In the genomic region with DNA sequence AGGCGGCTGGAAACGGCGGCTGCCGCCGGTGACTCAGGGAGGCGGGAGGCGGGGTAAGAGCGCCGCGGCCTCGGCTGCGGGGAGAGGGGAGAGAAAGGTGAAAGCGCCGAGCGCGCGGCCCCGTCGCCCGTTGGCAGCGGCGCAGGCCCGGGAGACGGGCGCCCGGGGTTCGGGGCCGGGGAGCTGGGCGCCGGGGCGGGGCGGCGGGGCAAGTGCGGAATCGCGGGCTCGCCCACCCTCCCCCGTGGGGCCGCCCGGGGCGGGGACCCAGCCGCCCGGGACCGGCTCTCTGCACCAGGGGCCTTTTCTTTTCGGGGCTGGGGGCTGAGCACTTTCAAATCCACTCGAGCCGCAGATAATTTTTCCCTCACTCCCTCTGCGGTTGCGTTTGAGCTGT, we compare ENCODE assay signal across 8 cellular contexts. TPM values are rescaled to one million over a fixed set of nuclear protein-coding genes. Genes with fewer than 3 reads are reported as not detected.
A peak's percentile ranks its signal among the peaks of the same experiment; 100 is the strongest.
DNase-seq lines count a peak whose midpoint lies in the region; FAIRE-seq and TF ChIP-seq lines count a peak whose summit lies in the region.

No MANE protein-coding gene starts in this region.

- H3K4me3 Mint-ChIP-seq in Calu3 (ENCODE audit: low read depth, unreplicated experiment): peak overlapping the region; percentile 79
- peak overlapping the region; percentile 96 for H3K4me3 Mint-ChIP-seq in activated T-helper 1 cell treated with anti-CD3 and anti-CD28 coated beads, Interleukin-12 subunit alpha, Interleukin-12 subunit beta, Interleukin-2, Interleukin-4 antibody, amounts not matched to agents 30 ng/mL and 10 ng/mL and 1 ng/mL, durations not matched to agents 14 hours and 24 hours and 36 hours

- POLR2A ChIA-PET in HEK293 (lab: Yijun Ruan, JAX): interaction anchor here (0.6 to 2.8 kb wide), 31 partner anchors 9 to 366 kb away, joined by 3 to 18 read pairs (median 5); a partner anchor contains a TSS

- DNase-seq in Calu3 (no peak), kidney (no peak), transverse colon (no peak), NCI-H69 (lab: John Stamatoyannopoulos, UW) (no peak), DMS79 treated with DMSO at 0.1 percent for 48 hours (lab: John Stamatoyannopoulos, UW) (no peak), urothelium cell line (ENCODE audit: low spot score) (no peak)
- DNase-seq in activated T-helper 1 cell treated with anti-CD3 and anti-CD28 coated beads, Interleukin-12 subunit alpha, Interleukin-12 subunit beta, Interleukin-2, Interleukin-4 antibody, amounts not matched to agents 30 ng/mL and 10 ng/mL and 1 ng/mL, durations not matched to agents 14 hours and 24 hours and 36 hours (ENCODE audit: low spot score): no peak

- TF ChIP-seq EP300 in transverse colon (IDR thresholded peaks at IDR 0.05; ENCODE audit: low read depth): no peak

- H3K36me3 ChIP-seq in HEK293 (ENCODE audit: control insufficient read depth in 2 of 2, insufficient read depth in 1 of 2, low read length in 2 of 2): peaks cover 2 to 29% of the 10 kb centered on the region in 2 experiments; a peak in 2 of 3 replicates
- peaks cover under 1 to 3% of the 10 kb centered on the region in 2 donors for H3K36me3 ChIP-seq in kidney (ENCODE audit: control insufficient read depth in 1 of 2, insufficient read depth in 2 of 2, low read length in 2 of 2)
- H3K36me3 ChIP-seq in transverse colon: no peaks in the 10 kb centered on the region

- CTCF ChIA-PET in Calu3 (lab: Charles Lee): interaction anchor here (1.1 to 1.6 kb wide), 5 partner anchors 12 to 48 kb away, joined by 3 to 12 read pairs (median 4); no protein-coding TSS in a partner anchor
- CTCF ChIA-PET in HEK293 (lab: Yijun Ruan, JAX): interaction anchor here (0.6 to 2.2 kb wide), 4 partner anchors 37 to 672 kb away, joined by 3 to 5 read pairs (median 4); no protein-coding TSS in a partner anchor

- FAIRE-seq in kidney (lab: Jason Lieb, UNC): no peak
- no peak for FAIRE-seq in urothelium cell line (lab: Jason Lieb, UNC)

- no peak overlapping the region for H3K9ac ChIP-seq in kidney (ENCODE audit: low read length in 2 of 2)

- H3K4me1 ChIP-seq in HEK293 (ENCODE audit: control insufficient read depth, insufficient read depth, low read length): no peaks in the 10 kb centered on the region
- peaks cover 11 to 19% of the 10 kb centered on the region in 2 donors for H3K4me1 ChIP-seq in kidney (ENCODE audit: control insufficient read depth in 1 of 2, insufficient read depth in 1 of 2, low read depth in 1 of 2, low read length in 2 of 2)
- H3K4me1 ChIP-seq in transverse colon: peaks cover 13 to 41% (median 17%) of the 10 kb centered on the region in 4 donors

- peak overlapping the region; percentile 96 for H3K27ac Mint-ChIP-seq in Calu3 (ENCODE audit: unreplicated experiment)
- H3K27ac Mint-ChIP-seq in activated T-helper 1 cell treated with anti-CD3 and anti-CD28 coated beads, Interleukin-12 subunit alpha, Interleukin-12 subunit beta, Interleukin-2, Interleukin-4 antibody, amounts not matched to agents 30 ng/mL and 10 ng/mL and 1 ng/mL, durations not matched to agents 14 hours and 24 hours and 36 hours: peak overlapping the region; percentile 98

- H3K36me3 Mint-ChIP-seq in Calu3 (ENCODE audit: insufficient read depth, unreplicated experiment): peaks cover 33% of the 10 kb centered on the region
- peaks cover 36% of the 10 kb centered on the region for H3K36me3 Mint-ChIP-seq in activated T-helper 1 cell treated with anti-CD3 and anti-CD28 coated beads, Interleukin-12 subunit alpha, Interleukin-12 subunit beta, Interleukin-2, Interleukin-4 antibody, amounts not matched to agents 30 ng/mL and 10 ng/mL and 1 ng/mL, durations not matched to agents 14 hours and 24 hours and 36 hours (ENCODE audit: low read depth)

- intact Hi-C loops in Calu3 (cut with micrococcal nuclease; ENCODE audit: unreplicated experiment) (loop anchor here (5.0 to 10.0 kb wide), 2 partner anchors 44 to 263 kb away; no protein-coding TSS in a partner anchor), kidney (cut with DNase I) (no loop called here), transverse colon (cut with DNase I; ENCODE audit: low total_unique reads) (no loop called here)
- intact Hi-C loops in activated T-helper 1 cell treated with anti-CD3 and anti-CD28 coated beads, Interleukin-12 subunit alpha, Interleukin-12 subunit beta, Interleukin-2, Interleukin-4 antibody, amounts not matched to agents 30 ng/mL and 10 ng/mL and 1 ng/mL, durations not matched to agents 14 hours and 24 hours and 36 hours (cut with micrococcal nuclease): loop anchor here (2.0 to 10.0 kb wide), 6 partner anchors 73 to 1115 kb away; a partner anchor contains a TSS

- H3K4me1 Mint-ChIP-seq in Calu3 (ENCODE audit: low read depth, unreplicated experiment): peaks cover 26% of the 10 kb centered on the region
- H3K4me1 Mint-ChIP-seq in activated T-helper 1 cell treated with anti-CD3 and anti-CD28 coated beads, Interleukin-12 subunit alpha, Interleukin-12 subunit beta, Interleukin-2, Interleukin-4 antibody, amounts not matched to agents 30 ng/mL and 10 ng/mL and 1 ng/mL, durations not matched to agents 14 hours and 24 hours and 36 hours (ENCODE audit: low read depth): peaks cover 54% of the 10 kb centered on the region

- no peak for TF ChIP-seq POLR2A in transverse colon (IDR thresholded peaks at IDR 0.05)

- H3K9me3 Mint-ChIP-seq in Calu3 (ENCODE audit: low read depth, unreplicated experiment): peaks cover 7% of the 10 kb centered on the region
- peaks cover 33% of the 10 kb centered on the region for H3K9me3 Mint-ChIP-seq in activated T-helper 1 cell treated with anti-CD3 and anti-CD28 coated beads, Interleukin-12 subunit alpha, Interleukin-12 subunit beta, Interleukin-2, Interleukin-4 antibody, amounts not matched to agents 30 ng/mL and 10 ng/mL and 1 ng/mL, durations not matched to agents 14 hours and 24 hours and 36 hours

- H3K27ac ChIP-seq in HEK293 (ENCODE audit: extremely low read depth, low read depth, low read length) (peak overlapping the region; percentile 93), kidney (ENCODE audit: low read depth in 2 of 2, low read length in 2 of 2) (peak overlapping the region; percentile 96 to 97), transverse colon (peak overlapping the region; percentile 96 to 99 (median 98))

- BruUV-seq in Calu3 (replicated peaks; lab: Mats Ljungman, UMichigan): no TSS peak

- H3K4me3 ChIP-seq in HEK293 (ENCODE audit: low read depth, low read length) (peak overlapping the region; percentile 87), kidney (ENCODE audit: low read length in 2 of 2) (peak overlapping the region; percentile 9 to 61), transverse colon (peak overlapping the region; percentile 56 to 85 (median 64))

- TF ChIP-seq CTCF in Calu3 (IDR thresholded peaks at IDR 0.05; ENCODE audit: unreplicated experiment) (no peak), HEK293 (tag by site-specific recombination; IDR thresholded peaks at IDR 0.05) (no peak), kidney (IDR thresholded peaks at IDR 0.05; ENCODE audit: borderline replicate concordance, extremely low read depth, insufficient read depth) (no peak), transverse colon (IDR thresholded peaks at IDR 0.05) (no peak)

- H3K27me3 ChIP-seq in transverse colon: no peaks in the 10 kb centered on the region

- H3K9me3 ChIP-seq in HEK293 (ENCODE audit: control insufficient read depth, insufficient read depth, low read depth, low read length) (no peaks in the 10 kb centered on the region), kidney (ENCODE audit: control insufficient read depth in 1 of 2, low read length in 2 of 2) (peaks cover 0 to 16% of the 10 kb centered on the region in 2 donors), transverse colon (peaks cover 18 to 23% of the 10 kb centered on the region in 2 donors)

- in situ Hi-C loops in transverse colon (cut with MboI; ENCODE audit: low pct_ligation_motif_present in 1 of 4, low pct_unique_long_range_greater_than_20kb in 1 of 4, low sequenced_read_pairs in 3 of 4): loop anchor here in 1 of 4 donors (10.0 kb wide), 1 partner anchor 217 kb away; no protein-coding TSS in a partner anchor

- whole genome bisulfite sequencing in transverse colon (ENCODE audit: low coverage in 1 of 2), 2 donors: 1% methylated on average over 31 of the region's 49 CpGs; no CpG with 5 or more reads in 1 of the 2 donors

- no peaks in the 10 kb centered on the region for H3K27me3 Mint-ChIP-seq in Calu3 (ENCODE audit: unreplicated experiment)
- H3K27me3 Mint-ChIP-seq in activated T-helper 1 cell treated with anti-CD3 and anti-CD28 coated beads, Interleukin-12 subunit alpha, Interleukin-12 subunit beta, Interleukin-2, Interleukin-4 antibody, amounts not matched to agents 30 ng/mL and 10 ng/mL and 1 ng/mL, durations not matched to agents 14 hours and 24 hours and 36 hours (ENCODE audit: insufficient read depth): peaks cover 10% of the 10 kb centered on the region

TF ChIP-seq in HEK293, 187 proteins besides CTCF, POLR2A, EP300 and RAD21:
- TF ChIP-seq IKZF3 (tag by site-specific recombination; IDR thresholded peaks at IDR 0.05) (no peak), KLF7 (tag by site-specific recombination; IDR thresholded peaks at IDR 0.05; ENCODE audit: borderline replicate concordance) (no peak), ZNF324 (tag by site-specific recombination; IDR thresholded peaks at IDR 0.05) (no peak), GFI1B (tag by site-specific recombination; IDR thresholded peaks at IDR 0.05) (no peak), ZBTB1 (tag by site-specific recombination; IDR thresholded peaks at IDR 0.05) (no peak), ZNF529 (tag by site-specific recombination; IDR thresholded peaks at IDR 0.05; ENCODE audit: insufficient replicate concordance) (no peak), OVOL3 (tag by site-specific recombination; IDR thresholded peaks at IDR 0.05) (no peak)

RNA-seq across cellular contexts. Expression of a gene that starts 0.2 kb away (rescaled TPM):
- total RNA-seq in Calu3 (2022): 35.5 and 37.8 TPM in 2 replicates
- total RNA-seq in activated T-helper 1 cell treated with anti-CD3 and anti-CD28 coated beads, Interleukin-12 subunit alpha, Interleukin-12 subunit beta, Interleukin-2, Interleukin-4 antibody, amounts not matched to agents 30 ng/mL and 10 ng/mL and 1 ng/mL, durations not matched to agents 14 hours and 24 hours and 36 hours: 61.6 and 67.3 TPM in 2 replicates
- 43.8 TPM for total RNA-seq in kidney
- 10.9 TPM for polyA plus RNA-seq in kidney (ENCODE audit: insufficient read depth, low read depth, low replicate concordance)
- total RNA-seq in transverse colon: 100 to 1,000 TPM in 1 of 4 donors, 10 to 100 TPM in 3; 40.4 to 173 (median 55.0) TPM

Comparison
In these comparisons a context has a peak if more than half of its experiments do, and no peak if none do; other contexts are left out.
1. H3K4me3 ChIP-seq: peak in every context shown above with its lines; median percentile 87 in HEK293; 64 in transverse colon; 35 in kidney.
2. intact Hi-C loops: an anchor here in Calu3 (5.0 to 10.0 kb wide) and activated T-helper 1 cell treated with anti-CD3 and anti-CD28 coated beads, Interleukin-12 subunit alpha, Interleukin-12 subunit beta, Interleukin-2, Interleukin-4 antibody, amounts not matched to agents 30 ng/mL and 10 ng/mL and 1 ng/mL, durations not matched to agents 14 hours and 24 hours and 36 hours (2.0 to 10.0 kb wide); none called in kidney and transverse colon.